Comparison of ENCODE assay signal across 24 cellular contexts in the genomic region with DNA sequence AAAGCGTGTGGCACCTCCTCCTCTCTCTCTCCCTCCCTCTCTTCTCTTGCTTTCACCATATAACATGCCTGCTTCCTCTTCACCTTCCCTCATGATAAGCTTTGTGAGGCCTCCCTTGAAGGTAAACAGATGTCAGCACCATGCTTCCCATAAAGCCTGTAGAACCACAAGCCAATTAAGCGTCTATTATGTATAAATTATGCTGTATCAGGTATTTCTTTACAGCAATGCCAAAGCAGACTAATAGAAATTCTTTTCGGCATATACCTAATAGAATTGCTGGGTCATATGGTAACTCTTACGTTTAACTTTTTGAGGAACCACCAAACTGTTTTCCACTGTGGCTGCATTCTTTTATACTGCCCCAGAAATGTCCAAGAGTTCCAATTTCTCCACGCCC.
A peak's percentile ranks its signal among the peaks of the same experiment; 100 is the strongest.
DNase-seq lines count a peak whose midpoint lies in the region; ATAC-seq, FAIRE-seq and TF ChIP-seq lines count a peak whose summit lies in the region.
"Had no signal": no experiment of that assay in that cellular context is flagged by ENCODE, and none has a peak within 500 bp of the region (broad histone marks: within the 10 kb centered on the region; RNA-seq: fewer than 3 reads in every experiment).

No MANE protein-coding gene starts in this region.

- TF ChIP-seq EP300 in HepG2 (IDR thresholded peaks at IDR 0.05; ENCODE audit: low read depth in 2 of 2, low read length in 2 of 2) (no peak), HepG2 (CRISPR knock-in tag; IDR thresholded peaks at IDR 0.05; ENCODE audit: borderline replicate concordance) (no peak)

- H3K4me1 Mint-ChIP-seq in Caco-2 (ENCODE audit: low read depth, unreplicated experiment), result peaks cover 17% of the 10 kb centered on the region
- H3K4me1 Mint-ChIP-seq: B cell had no signal

- H3K4me2 ChIP-seq in HepG2 (ENCODE audit: low read depth, low read length), result no peak overlapping the region
- H3K4me2 ChIP-seq in neuronal stem cell (ENCODE audit: insufficient read depth, low read length, poor library complexity, severe bottlenecking), result no peak overlapping the region
- H3K4me2 ChIP-seq in OCI-LY7 (ENCODE audit: low read length), result no peak overlapping the region
- H3K4me2 ChIP-seq: BLaER1 treated with 17β-estradiol and CSF1 and Interleukin-3, amounts not matched to agents 10 nM and 100 nM had no signal

- H3K27me3 ChIP-seq in HepG2 (ENCODE audit: control insufficient read depth in 1 of 2, insufficient read depth in 2 of 2, low read length in 2 of 2), result no peaks in the 10 kb centered on the region
- H3K27me3 ChIP-seq in right lobe of liver, result no peaks in the 10 kb centered on the region
- H3K27me3 ChIP-seq in Caco-2 (replicated peaks; ENCODE audit: control insufficient read depth, insufficient read depth, low read length), result no peaks in the 10 kb centered on the region
- peaks cover 0 to 4% (median 0%) of the 10 kb centered on the region in 3 experiments for H3K27me3 ChIP-seq in neuronal stem cell (ENCODE audit: control insufficient read depth in 3 of 3, insufficient read depth in 3 of 3, low read depth in 1 of 3, low read length in 3 of 3)
- H3K27me3 ChIP-seq in HAP-1 (ENCODE audit: low read depth), result no peaks in the 10 kb centered on the region
- H3K27me3 ChIP-seq: BLaER1 treated with 17β-estradiol and CSF1 and Interleukin-3, amounts not matched to agents 10 nM and 100 nM had no signal

- no peak for TF ChIP-seq RAD21 in HepG2 (CRISPR knock-in tag; IDR thresholded peaks at IDR 0.05)

- H3K36me3 Mint-ChIP-seq in Caco-2 (ENCODE audit: insufficient read depth, unreplicated experiment), result peaks cover 51% of the 10 kb centered on the region

- peaks cover 3% of the 10 kb centered on the region for H3K27me3 Mint-ChIP-seq in Caco-2 (ENCODE audit: insufficient read depth, unreplicated experiment)
- H3K27me3 Mint-ChIP-seq: CD4-positive, alpha-beta T cell had no signal

- H3K9ac ChIP-seq in HepG2 (ENCODE audit: insufficient read depth, low read depth, low read length) (no peak overlapping the region), neuronal stem cell (ENCODE audit: low read depth, low read length, poor library complexity) (no peak overlapping the region)
- H3K9ac ChIP-seq: BLaER1 treated with 17β-estradiol and CSF1 and Interleukin-3, amounts not matched to agents 10 nM and 100 nM had no signal

- H3K79me2 ChIP-seq in HepG2 (ENCODE audit: insufficient read depth, low read length), result no peaks in the 10 kb centered on the region
- no peaks in the 10 kb centered on the region for H3K79me2 ChIP-seq in OCI-LY7 (ENCODE audit: insufficient read depth, low read depth, low read length)

- no peak overlapping the region for H4K8ac ChIP-seq in neuronal stem cell (ENCODE audit: low read depth, low read length)

- peak overlapping the region; percentile 47 for H3K14ac ChIP-seq in neuronal stem cell (ENCODE audit: low read length)

- no peak overlapping the region for H2AK5ac ChIP-seq in neuronal stem cell (ENCODE audit: low read depth, low read length)

- H2AFZ ChIP-seq in HepG2 (ENCODE audit: low read length), result no peak overlapping the region
- H2AFZ ChIP-seq in neuronal stem cell (ENCODE audit: low read length), result no peak overlapping the region
- H2AFZ ChIP-seq in OCI-LY7 (ENCODE audit: low read length), result no peak overlapping the region

- no peak overlapping the region for H4K91ac ChIP-seq in neuronal stem cell (ENCODE audit: low read depth, low read length, poor library complexity)

- intact Hi-C loops in HepG2 (cut with micrococcal nuclease; ENCODE audit: unreplicated experiment), result loop anchor here (10.0 kb wide), 1 partner anchor 264 kb away; no protein-coding TSS in a partner anchor
- intact Hi-C loops in right lobe of liver (cut with DNase I), result no loop called here
- intact Hi-C loops in Caco-2 (cut with micrococcal nuclease; ENCODE audit: unreplicated experiment), result no loop called here
- intact Hi-C loops in OCI-LY7 (cut with micrococcal nuclease; ENCODE audit: unreplicated experiment), result no loop called here

- peaks cover 17% of the 10 kb centered on the region for H3K9me3 Mint-ChIP-seq in Caco-2 (ENCODE audit: unreplicated experiment)

- H3K79me1 ChIP-seq in neuronal stem cell (ENCODE audit: low read depth, low read length), result no peaks in the 10 kb centered on the region

- H3K18ac ChIP-seq in neuronal stem cell (ENCODE audit: low read length), result no peak overlapping the region

- no peak overlapping the region for H2BK12ac ChIP-seq in neuronal stem cell (ENCODE audit: low read length)

- H3K4ac ChIP-seq in neuronal stem cell (ENCODE audit: low read length), result no peak overlapping the region

- H3K4me1 ChIP-seq in HepG2 (ENCODE audit: insufficient read depth, low read length), result no peaks in the 10 kb centered on the region
- H3K4me1 ChIP-seq in right lobe of liver, result no peaks in the 10 kb centered on the region
- H3K4me1 ChIP-seq in Caco-2, result peaks cover 16% of the 10 kb centered on the region
- no peaks in the 10 kb centered on the region for H3K4me1 ChIP-seq in neuronal stem cell (ENCODE audit: control insufficient read depth in 2 of 2, insufficient read depth in 1 of 2, low read depth in 1 of 2, low read length in 2 of 2)
- no peaks in the 10 kb centered on the region for H3K4me1 ChIP-seq in HAP-1
- H3K4me1 ChIP-seq in OCI-LY7 (ENCODE audit: insufficient read depth, low read length, poor library complexity, severe bottlenecking), result no peaks in the 10 kb centered on the region
- H3K4me1 ChIP-seq: BLaER1 treated with 17β-estradiol and CSF1 and Interleukin-3, amounts not matched to agents 10 nM and 100 nM had no signal

- FAIRE-seq in HepG2 (lab: Jason Lieb, UNC), result no peak
- FAIRE-seq: A204.1, GM12878, GM12892, GM18507 had no signal

- in situ Hi-C loops in HepG2 (cut with HindIII; ENCODE audit: extremely low pct_ligation_motif_present, low pct_unique_long_range_greater_than_20kb), result no loop called here
- in situ Hi-C loops in HAP-1 (cut with MboI; ENCODE audit: low sequenced_read_pairs), result no loop called here

- ATAC-seq in HepG2, result no peak
- no peak for ATAC-seq in right lobe of liver
- ATAC-seq: CD8-positive, alpha-beta T cell; GM12878 had no signal

- no peak overlapping the region for H3K4me3 Mint-ChIP-seq in Caco-2 (ENCODE audit: unreplicated experiment)
- H3K4me3 Mint-ChIP-seq: B cell; CD4-positive, alpha-beta T cell; CD8-positive, alpha-beta T cell had no signal

- no peak for TF ChIP-seq CTCF in HepG2 (CRISPR knock-in tag; IDR thresholded peaks at IDR 0.05)
- no peak for TF ChIP-seq CTCF in right lobe of liver (IDR thresholded peaks at IDR 0.05)
- no peak for TF ChIP-seq CTCF in Caco-2 (IDR thresholded peaks at IDR 0.05; ENCODE audit: insufficient read depth in 1 of 2, low read depth in 1 of 2, low read length in 1 of 2, severe bottlenecking in 1 of 2, unreplicated experiment in 1 of 2)
- no peak for TF ChIP-seq CTCF in OCI-LY7 (conservative IDR thresholded peaks at IDR 0.05; ENCODE audit: low read length)

- H3K4me3 ChIP-seq in HepG2 (replicated peaks in 1 of 3; ENCODE audit: insufficient read depth in 1 of 3, low read depth in 2 of 3, low read length in 3 of 3) (no peak overlapping the region), right lobe of liver (no peak overlapping the region), Caco-2 (ENCODE audit: low read depth, low read length) (no peak overlapping the region), neuronal stem cell (ENCODE audit: low read length in 2 of 2) (no peak overlapping the region), HAP-1 (no peak overlapping the region), OCI-LY7 (ENCODE audit: low read depth, low read length, poor library complexity, severe bottlenecking) (no peak overlapping the region)
- H3K4me3 ChIP-seq: BLaER1 treated with 17β-estradiol and CSF1 and Interleukin-3, amounts not matched to agents 10 nM and 100 nM; GM12878 had no signal

- H2BK15ac ChIP-seq in neuronal stem cell (ENCODE audit: low read length), result no peak overlapping the region

- no peaks in the 10 kb centered on the region for H3K36me3 ChIP-seq in HepG2 (replicated peaks in 1 of 2; ENCODE audit: control insufficient read depth in 1 of 2, insufficient read depth in 2 of 2, low read length in 2 of 2)
- H3K36me3 ChIP-seq in right lobe of liver, result no peaks in the 10 kb centered on the region
- peaks cover 4% of the 10 kb centered on the region for H3K36me3 ChIP-seq in Caco-2 (ENCODE audit: control insufficient read depth, insufficient read depth, low read length)
- H3K36me3 ChIP-seq in neuronal stem cell (replicated peaks in 1 of 2; ENCODE audit: control insufficient read depth in 2 of 2, insufficient read depth in 2 of 2, low read length in 2 of 2), result no peaks in the 10 kb centered on the region
- H3K36me3 ChIP-seq in HAP-1 (replicated peaks), result no peaks in the 10 kb centered on the region
- no peaks in the 10 kb centered on the region for H3K36me3 ChIP-seq in OCI-LY7 (ENCODE audit: insufficient read depth, low read length)

- BruUV-seq in HepG2 (replicated peaks; lab: Mats Ljungman, UMichigan) (no TSS peak), Caco-2 (replicated peaks; lab: Mats Ljungman, UMichigan) (no TSS peak), OCI-LY7 (replicated peaks; lab: Mats Ljungman, UMichigan) (no TSS peak)

- H3K27ac Mint-ChIP-seq in Caco-2 (ENCODE audit: unreplicated experiment), result peak overlapping the region; percentile 25
- H3K27ac Mint-ChIP-seq: B cell; CD4-positive, alpha-beta T cell; CD8-positive, alpha-beta T cell had no signal

- CTCF ChIA-PET in HepG2 (lab: Yijun Ruan, JAX; ENCODE audit: low intra/inter-chr PET ratio, low total read pairs) (no interaction called here), Caco-2 (lab: Charles Lee) (no interaction called here), OCI-LY7 (lab: Charles Lee; ENCODE audit: unreplicated experiment) (no interaction called here)

- H3K9me3 ChIP-seq in HepG2 (ENCODE audit: low read length) (no peaks in the 10 kb centered on the region), right lobe of liver (no peaks in the 10 kb centered on the region), Caco-2 (peaks cover 17% of the 10 kb centered on the region), neuronal stem cell (replicated peaks in 1 of 2; ENCODE audit: control insufficient read depth in 2 of 2, insufficient read depth in 1 of 2, low read depth in 1 of 2, low read length in 2 of 2) (no peaks in the 10 kb centered on the region), HAP-1 (no peaks in the 10 kb centered on the region; the same call in 1 of the 2 replicates), OCI-LY7 (ENCODE audit: low read length) (no peaks in the 10 kb centered on the region)

- no peaks in the 10 kb centered on the region for H3K9me2 ChIP-seq in OCI-LY7 (ENCODE audit: insufficient read depth, low read length)

- no peak overlapping the region for H3K23ac ChIP-seq in neuronal stem cell (ENCODE audit: low read depth, low read length, poor library complexity)

- no peak overlapping the region for H2BK120ac ChIP-seq in neuronal stem cell (ENCODE audit: low read depth, low read length)

- H3K27ac ChIP-seq in HepG2 (ENCODE audit: extremely low read length, insufficient read depth, low read length) (no peak overlapping the region), right lobe of liver (no peak overlapping the region), neuronal stem cell (replicated peaks; ENCODE audit: low read length) (no peak overlapping the region), OCI-LY7 (ENCODE audit: low read depth, low read length, poor library complexity, severe bottlenecking) (no peak overlapping the region)
- H3K27ac ChIP-seq: BLaER1 treated with 17β-estradiol and CSF1 and Interleukin-3, amounts not matched to agents 10 nM and 100 nM; C4-2B had no signal

- WGBS in HepG2 (ENCODE audit: low lambda C conversion rate), result 12% methylated on average over 5 of the region's 5 CpGs
- WGBS in right lobe of liver (ENCODE audit: insufficient coverage, low coverage, low lambda C conversion rate, missing lambda C conversion rate), result 64% methylated on average over 5 of the region's 5 CpGs
- no CpG with 5 or more reads among the region's 5 CpGs for WGBS in neuronal stem cell (ENCODE audit: extremely low coverage in 2 of 2, insufficient read length in 2 of 2, insufficient replicate concordance in 1 of 2), 2 donors

- DNase-seq in HepG2 (ENCODE audit: low spot score) (no peak), right lobe of liver (no peak), Caco-2 (no peak), neuronal stem cell (ENCODE audit: low spot score) (no peak), HAP-1 (ENCODE audit: low spot score in 2 of 2) (no peak), OCI-LY7 (ENCODE audit: low spot score) (no peak)
- DNase-seq: 8988T; AML-193; CD4-positive, alpha-beta T cell; CD8-positive, alpha-beta T cell; DMS 273 treated with DMSO at 0.1 percent for 48 hours; DMS153; DMS53; DMS79; DND-41; EL; GDM1 had no signal

- POLR2A ChIA-PET in HepG2 (lab: Yijun Ruan, JAX) (no interaction called here), Caco-2 (lab: Charles Lee) (no interaction called here), OCI-LY7 (lab: Charles Lee) (no interaction called here)

- H2BK5ac ChIP-seq in neuronal stem cell (ENCODE audit: low read length), result no peak overlapping the region

- TF ChIP-seq POLR2A in HepG2 (IDR thresholded peaks at IDR 0.05; ENCODE audit: insufficient read depth in 1 of 2, low read depth in 2 of 2, low read length in 2 of 2) (no peak), right lobe of liver (IDR thresholded peaks at IDR 0.05) (no peak)

- H4K20me1 ChIP-seq in HepG2 (ENCODE audit: insufficient read depth, low read length) (no peaks in the 10 kb centered on the region), OCI-LY7 (ENCODE audit: insufficient read depth, low read length) (no peaks in the 10 kb centered on the region)
